19 cellular contexts compared by ENCODE assay signal in genomic region chr21:34840693-34841092, GRCh38.
"Had no signal": no experiment of that assay in that cellular context is flagged by ENCODE, and none has a peak within 500 bp of the region (broad histone marks: within the 10 kb centered on the region; RNA-seq: fewer than 3 reads in every experiment).

No MANE protein-coding gene starts in this region.

- H3K4me1 ChIP-seq: parathyroid adenoma had no signal

- ATAC-seq: activated CD4-positive, alpha-beta T cell treated with anti-CD3 and anti-CD28 coated beads for 36 hours; activated CD8-positive, alpha-beta memory T cell treated with anti-CD3 and anti-CD28 coated beads, Interleukin-2, amount 10 ng/mL, durations not matched to agents 7 days and 5 days; naive thymus-derived CD8-positive, alpha-beta T cell; sciatic nerve; stimulated activated memory B cell treated with anti-CD40 and anti-IgM and Interleukin-4, amounts not matched to agents 10 μg/mL and 1 μg/mL and 100 μg/mL, for 72 hours; T-helper 17 cell; WTC11 had no signal

- H3K36me3 ChIP-seq: esophagus muscularis mucosa, thyroid gland had no signal

- H3K4me3 Mint-ChIP-seq: activated CD4-positive, alpha-beta T cell treated with anti-CD3 and anti-CD28 coated beads for 36 hours; activated CD8-positive, alpha-beta memory T cell treated with anti-CD3 and anti-CD28 coated beads, Interleukin-2, amount 10 ng/mL, durations not matched to agents 7 days and 5 days; activated naive CD8-positive, alpha-beta T cell treated with anti-CD3 and anti-CD28 coated beads, Interleukin-2, amount 10 ng/mL, durations not matched to agents 7 days and 5 days; brain; naive thymus-derived CD8-positive, alpha-beta T cell; stimulated activated memory B cell treated with anti-CD40 and anti-IgM and Interleukin-4, amounts not matched to agents 10 μg/mL and 1 μg/mL and 100 μg/mL, for 72 hours; T-helper 17 cell; WTC11 had no signal

- H3K27me3 ChIP-seq: esophagus muscularis mucosa, thyroid gland had no signal

- H3K27ac ChIP-seq: esophagus muscularis mucosa, parathyroid adenoma, thyroid gland had no signal

- H2AFZ ChIP-seq: parathyroid adenoma had no signal

- H3K27me3 Mint-ChIP-seq: activated CD4-positive, alpha-beta T cell treated with anti-CD3 and anti-CD28 coated beads for 36 hours; activated naive CD8-positive, alpha-beta T cell treated with anti-CD3 and anti-CD28 coated beads, Interleukin-2, amount 10 ng/mL, durations not matched to agents 7 days and 5 days; naive thymus-derived CD8-positive, alpha-beta T cell; stimulated activated memory B cell treated with anti-CD40 and anti-IgM and Interleukin-4, amounts not matched to agents 10 μg/mL and 1 μg/mL and 100 μg/mL, for 72 hours; T-helper 17 cell had no signal

- H3K79me2 ChIP-seq: parathyroid adenoma had no signal

- H3K27ac Mint-ChIP-seq: activated CD4-positive, alpha-beta T cell treated with anti-CD3 and anti-CD28 coated beads for 36 hours; activated CD8-positive, alpha-beta memory T cell treated with anti-CD3 and anti-CD28 coated beads, Interleukin-2, amount 10 ng/mL, durations not matched to agents 7 days and 5 days; activated naive CD8-positive, alpha-beta T cell treated with anti-CD3 and anti-CD28 coated beads, Interleukin-2, amount 10 ng/mL, durations not matched to agents 7 days and 5 days; activated T-helper 2 cell treated with anti-CD3 and anti-CD28 coated beads, Interferon-gamma antibody, Interleukin-2, Interleukin-4, amounts not matched to agents 10 μg/mL and 5 μg/mL and 100 μg/mL, durations not matched to agents 14 hours and 24 hours and 36 hours; brain; stimulated activated memory B cell treated with anti-CD40 and anti-IgM and Interleukin-4, amounts not matched to agents 10 μg/mL and 1 μg/mL and 100 μg/mL, for 72 hours; WTC11 had no signal

- DNase-seq: activated CD4-positive, alpha-beta T cell treated with anti-CD3 and anti-CD28 coated beads for 36 hours; activated CD4-positive, alpha-beta T cell treated with anti-CD3 and anti-CD28 coated beads, Interleukin-2, amount 50 U/mL, for 48 hours; activated CD8-positive, alpha-beta memory T cell treated with anti-CD3 and anti-CD28 coated beads, Interleukin-2, amount 10 ng/mL, durations not matched to agents 7 days and 5 days; activated naive CD4-positive, alpha-beta T cell treated with Interleukin-2 at 50 U/mL for 16 hours; activated naive CD8-positive, alpha-beta T cell treated with anti-CD3 and anti-CD28 coated beads, Interleukin-2, amount 10 ng/mL, durations not matched to agents 7 days and 5 days; central memory CD4-positive, alpha-beta T cell; cortex of kidney; mesenchymal stem cell; naive thymus-derived CD8-positive, alpha-beta T cell; stimulated activated CD4-positive, alpha-beta T cell treated with anti-CD3 and anti-CD28 coated beads, Interleukin-4, amount 100 ng/mL, for 24 hours; T-helper 17 cell; thyroid gland had no signal

- H3K9ac ChIP-seq: parathyroid adenoma had no signal

- H3K9me3 ChIP-seq: esophagus muscularis mucosa, thyroid gland had no signal

- H3K4me3 ChIP-seq: esophagus muscularis mucosa, thyroid gland had no signal

- H3K36me3 Mint-ChIP-seq: WTC11 had no signal

- H3K9me3 Mint-ChIP-seq: activated naive CD8-positive, alpha-beta T cell treated with anti-CD3 and anti-CD28 coated beads, Interleukin-2, amount 10 ng/mL, durations not matched to agents 7 days and 5 days; activated T-helper 2 cell treated with anti-CD3 and anti-CD28 coated beads, Interferon-gamma antibody, Interleukin-2, Interleukin-4, amounts not matched to agents 10 μg/mL and 5 μg/mL and 100 μg/mL, durations not matched to agents 14 hours and 24 hours and 36 hours; brain; naive thymus-derived CD8-positive, alpha-beta T cell; stimulated activated memory B cell treated with anti-CD40 and anti-IgM and Interleukin-4, amounts not matched to agents 10 μg/mL and 1 μg/mL and 100 μg/mL, for 72 hours; WTC11 had no signal
